16 cellular contexts compared by ENCODE assay signal in genomic region chr4:139145552-139145932, GRCh38.
"Had no signal": no experiment of that assay in that cellular context is flagged by ENCODE, and none has a peak within 500 bp of the region (broad histone marks: within the 10 kb centered on the region; RNA-seq: fewer than 3 reads in every experiment).

No MANE protein-coding gene starts in this region.

- H3K4me2 ChIP-seq: SK-N-SH had no signal

- H3K9me3 ChIP-seq: MG63, SK-N-SH had no signal

- H3K27me3 ChIP-seq: MG63 had no signal

- H3K9ac ChIP-seq: SK-N-SH had no signal

- H3K27ac ChIP-seq: RWPE1 had no signal

- ATAC-seq: HepG2, Panc1, PC-3 had no signal

- H3K4me3 ChIP-seq: MG63 had no signal

- H3K9me2 ChIP-seq: SK-N-SH had no signal

- DNase-seq: IMR-90, MG63, NCI-H1092, NCI-H1417 treated with DMSO at 0.1 percent for 48 hours, NCI-H146, NCI-H1694 treated with DMSO at 0.1 percent for 48 hours, NCI-H1930, NCI-H2081, NCI-H446, NCI-H774, PC-3, SK-N-SH, SW 1271 had no signal

- H3K36me3 ChIP-seq: MG63 had no signal
